Comparison of ENCODE assay signal across 9 cellular contexts in the genomic region with DNA sequence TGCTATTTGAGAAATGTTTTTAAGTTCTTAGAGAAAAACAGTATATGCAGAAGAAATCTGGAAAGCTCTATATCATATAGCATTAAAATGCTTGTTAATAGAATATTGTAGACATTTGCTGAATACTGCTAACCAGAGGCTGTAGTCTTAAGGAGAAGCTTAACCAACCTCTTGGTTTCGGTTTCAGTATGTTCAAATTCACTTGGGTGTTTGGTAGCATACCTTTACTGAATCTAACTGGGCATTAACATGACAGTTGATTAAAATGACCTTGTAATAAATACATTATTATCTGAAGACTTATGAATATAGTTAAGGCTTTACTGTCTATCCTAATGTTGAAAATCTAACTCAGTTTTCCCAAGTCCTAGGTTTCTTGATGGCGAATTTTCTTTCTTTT. TPM values are rescaled to one million over a fixed set of nuclear protein-coding genes. Genes with fewer than 3 reads are reported as not detected.
DNase-seq lines count a peak whose midpoint lies in the region; ATAC-seq, FAIRE-seq and TF ChIP-seq lines count a peak whose summit lies in the region.
"Had no signal": no experiment of that assay in that cellular context is flagged by ENCODE, and none has a peak within 500 bp of the region (broad histone marks: within the 10 kb centered on the region; RNA-seq: fewer than 3 reads in every experiment).

No MANE protein-coding gene starts in this region.

- CTCF ChIA-PET in GM12878 (lab: Yijun Ruan, JAX): interaction anchor here (1.0 to 1.2 kb wide), 3 partner anchors 20 to 235 kb away, joined by 3 read pairs; no protein-coding TSS in a partner anchor

- peak overlapping the region; percentile 70 for H3K4me3 Mint-ChIP-seq in activated CD4-positive, alpha-beta T cell treated with anti-CD3 and anti-CD28 coated beads, Interleukin-2, amount 10 ng/mL, durations not matched to agents 24 days and 14 days

- no peak for FAIRE-seq in GM12878 (lab: Jason Lieb, UNC)

- in situ Hi-C loops in GM12878 (cut with MboI): no loop called here

- H3K4me1 ChIP-seq in GM12878 (ENCODE audit: control insufficient read depth, insufficient read depth, low read length) (no peaks in the 10 kb centered on the region; the same call in none of the 2 replicates), stomach (peaks cover 19 to 66% (median 46%) of the 10 kb centered on the region in 4 donors)

- H3K9ac ChIP-seq in GM12878 (ENCODE audit: control insufficient read depth, insufficient read depth, low read length): no peak overlapping the region

- RAD21 ChIA-PET in GM12878 (lab: Charles Lee; ENCODE audit: unreplicated experiment): interaction anchor here (0.9 to 1.4 kb wide), 4 partner anchors 10 to 261 kb away, joined by 3 to 4 read pairs (median 3); a partner anchor contains a TSS

- POLR2A ChIA-PET in GM12878 (lab: Charles Lee): interaction anchor here (0.6 kb wide), 1 partner anchor 91 kb away, joined by 7 read pairs; a partner anchor contains a TSS

- H3K27me3 Mint-ChIP-seq in activated CD4-positive, alpha-beta T cell treated with anti-CD3 and anti-CD28 coated beads, Interleukin-2, amount 10 ng/mL, durations not matched to agents 24 days and 14 days: no peaks in the 10 kb centered on the region

- peaks cover 41% of the 10 kb centered on the region for H3K4me1 Mint-ChIP-seq in activated CD4-positive, alpha-beta T cell treated with anti-CD3 and anti-CD28 coated beads, Interleukin-2, amount 10 ng/mL, durations not matched to agents 24 days and 14 days

- TF ChIP-seq RAD21 in GM12878 (IDR thresholded peaks at IDR 0.05; ENCODE audit: insufficient read depth, low read depth, low read length): no peak

- H3K36me3 Mint-ChIP-seq in activated CD4-positive, alpha-beta T cell treated with anti-CD3 and anti-CD28 coated beads, Interleukin-2, amount 10 ng/mL, durations not matched to agents 24 days and 14 days (ENCODE audit: low read depth): peaks cover 69% of the 10 kb centered on the region

- H3K27me3 ChIP-seq in GM12878 (replicated peaks in 1 of 2; ENCODE audit: control insufficient read depth in 2 of 2, insufficient read depth in 2 of 2, low read length in 1 of 2): no peaks in the 10 kb centered on the region
- no peaks in the 10 kb centered on the region for H3K27me3 ChIP-seq in stomach
- H3K27me3 ChIP-seq: cardiac muscle cell had no signal

- 11% methylated on average over 2 of the region's 2 CpGs for WGBS in GM12878 (ENCODE audit: insufficient coverage, insufficient replicate concordance, low lambda C conversion rate, missing lambda C conversion rate)
- 70 to 76% (median 75%) methylated on average over 2 of the region's 2 CpGs for WGBS in stomach, 5 donors

- DNase-seq in activated CD4-positive, alpha-beta T cell treated with anti-CD3 and anti-CD28 coated beads, Interleukin-2, amount 10 ng/mL, durations not matched to agents 24 days and 14 days: peak; percentile 62
- no peak for DNase-seq in activated CD4-positive, alpha-beta T cell treated with anti-CD3 and anti-CD28 coated beads for 48 hours
- no peak for DNase-seq in GM12878 (ENCODE audit: low read depth, low spot score)
- DNase-seq in stomach: no peak
- no peak for DNase-seq in NCI-H1436 treated with DMSO at 0.1 percent for 48 hours (lab: John Stamatoyannopoulos, UW)
- DNase-seq in OCI-M2 (lab: John Stamatoyannopoulos, UW; ENCODE audit: unreplicated experiment): no peak
- DNase-seq in left colon: no peak

- no peak overlapping the region for H2AFZ ChIP-seq in GM12878 (ENCODE audit: control insufficient read depth, low read depth, low read length)

- SMC1A ChIA-PET in GM12878 (lab: Charles Lee; ENCODE audit: uncharacterized antibody, unreplicated experiment): interaction anchor here (0.6 to 3.8 kb wide), 8 partner anchors 11 to 295 kb away, joined by 3 to 19 read pairs (median 4); no protein-coding TSS in a partner anchor

- peaks cover 2% of the 10 kb centered on the region for H4K20me1 ChIP-seq in GM12878 (ENCODE audit: control insufficient read depth, insufficient read depth)

- no peaks in the 10 kb centered on the region for H3K9me3 Mint-ChIP-seq in activated CD4-positive, alpha-beta T cell treated with anti-CD3 and anti-CD28 coated beads, Interleukin-2, amount 10 ng/mL, durations not matched to agents 24 days and 14 days

- peak overlapping the region; percentile 92 for H3K4me2 ChIP-seq in GM12878 (ENCODE audit: control insufficient read depth, insufficient read depth)

- H3K79me2 ChIP-seq in GM12878 (ENCODE audit: control insufficient read depth, insufficient read depth, low read length): peaks cover 83% of the 10 kb centered on the region

- peak; percentile 52 for ATAC-seq in HG03196 (IDR thresholded peaks at IDR 0.05; ENCODE audit: unreplicated experiment)
- peak; percentile 67 for ATAC-seq in GM12878
- no peak for ATAC-seq in left colon

- no peak for TF ChIP-seq EP300 in GM12878 (IDR thresholded peaks at IDR 0.05; ENCODE audit: borderline replicate concordance in 1 of 2, control insufficient read depth in 1 of 2, low read depth in 2 of 2, low read length in 2 of 2)
- no peak for TF ChIP-seq EP300 in stomach (IDR thresholded peaks at IDR 0.05)

- intact Hi-C loops in activated CD4-positive, alpha-beta T cell treated with anti-CD3 and anti-CD28 coated beads, Interleukin-2, amount 10 ng/mL, durations not matched to agents 24 days and 14 days (cut with micrococcal nuclease): loop anchor here (1.0 kb wide), 1 partner anchor 8 kb away; no protein-coding TSS in a partner anchor
- intact Hi-C loops in GM12878 (cut with micrococcal nuclease; ENCODE audit: unreplicated experiment) (no loop called here), stomach (cut with DNase I; ENCODE audit: low total_unique reads) (no loop called here), left colon (cut with DNase I, micrococcal nuclease) (no loop called here)

- peaks cover 4 to 43% of the 10 kb centered on the region in 2 experiments for H3K36me3 ChIP-seq in GM12878 (ENCODE audit: control insufficient read depth in 2 of 2, insufficient read depth in 2 of 2, low read length in 1 of 2)
- H3K36me3 ChIP-seq in stomach: peaks cover 15 to 41% (median 38%) of the 10 kb centered on the region in 4 donors

- H3K4me3 ChIP-seq in GM12878 (peak overlapping the region; percentile 98), stomach (no peak overlapping the region)
- H3K4me3 ChIP-seq: cardiac muscle cell had no signal

- H3K9me3 ChIP-seq in GM12878 (replicated peaks; ENCODE audit: control insufficient read depth, insufficient read depth, low read length) (no peaks in the 10 kb centered on the region; the same call in 1 of the 3 replicates), stomach (no peaks in the 10 kb centered on the region)

- peak overlapping the region; percentile 41 for H3K27ac Mint-ChIP-seq in activated CD4-positive, alpha-beta T cell treated with anti-CD3 and anti-CD28 coated beads, Interleukin-2, amount 10 ng/mL, durations not matched to agents 24 days and 14 days

- BruUV-seq in GM12878 (replicated peaks; lab: Mats Ljungman, UMichigan): no TSS peak

- TF ChIP-seq CTCF in GM12878 (IDR thresholded peaks at IDR 0.05 in 2 of 3, conservative IDR thresholded peaks at IDR 0.05 in 1 of 3; ENCODE audit: control insufficient read depth in 2 of 3, extremely low read depth in 1 of 3, insufficient read depth in 1 of 3, low read depth in 3 of 3, low read length in 3 of 3): no peak
- TF ChIP-seq CTCF in stomach (IDR thresholded peaks at IDR 0.05): no peak

- no peak for TF ChIP-seq POLR2A in GM12878 (IDR thresholded peaks at IDR 0.05; ENCODE audit: low read depth, low read length)
- no peak for TF ChIP-seq POLR2A in stomach (IDR thresholded peaks at IDR 0.05)

- no peak overlapping the region for H3K27ac ChIP-seq in GM12878 (ENCODE audit: control insufficient read depth, insufficient read depth)
- peak overlapping the region in 3 of 5 donors; percentile 9 to 99 (median 49) for H3K27ac ChIP-seq in stomach
- H3K27ac ChIP-seq: cardiac muscle cell had no signal

RNA-seq across cellular contexts. Expression of a gene that starts 5.4 kb away (rescaled TPM):
- total RNA-seq in activated CD4-positive, alpha-beta T cell treated with anti-CD3 and anti-CD28 coated beads, Interleukin-2, amount 10 ng/mL, durations not matched to agents 24 days and 14 days: 61.0 and 65.1 TPM in 2 replicates
- total RNA-seq in GM12878 (2013; cell fraction: nucleolus; rRNA removed): 240 TPM in 2 replicates
- 43.2 and 51.2 TPM in 2 replicates for total RNA-seq in GM12878 (2014; rRNA removed)
- 65.4 and 68.4 TPM in 2 replicates for total RNA-seq in GM12878 (2014; rRNA removed; fragmentation: Illumina TruSeq; extraction: Trizol)
- 56.2 and 59.2 TPM in 2 replicates for total RNA-seq in GM12878 (2021)
- 22.5 TPM for polyA plus RNA-seq in GM12878 (2011; ENCODE audit: low read depth)
- polyA plus RNA-seq in GM12878 (2011; rRNA removed): 90.4 and 129 TPM in 2 replicates
- polyA plus RNA-seq in GM12878 (2011; cell fraction: cytosol; rRNA removed): 48.7 and 66.2 TPM in 2 replicates
- 174 and 185 TPM in 2 replicates for polyA plus RNA-seq in GM12878 (2011; cell fraction: nucleus; rRNA removed)
- polyA plus RNA-seq in GM12878 (2012): 43.7 and 50.5 TPM in 2 replicates
- 52.8 and 60.5 TPM in 2 replicates for polyA plus RNA-seq in GM12878 (2014; fragmentation: Illumina TruSeq; extraction: Trizol)
- 10 to 100 TPM in 1 of 2 experiments, 1 to 10 TPM in 1; 9.2 to 10.1 TPM for polyA plus RNA-seq in GM12878 (2014; fragmentation: Nextera tagmentation; extraction: Ambion mirVana)
- 58.3 and 60.7 TPM in 2 replicates for polyA plus RNA-seq in GM12878 (2014; rRNA removed)
- polyA plus RNA-seq in GM12878 (2016; fragmentation: Nextera tagmentation; extraction: Ambion mirVana): 10 to 100 TPM; 20.9 to 22.8 TPM
- polyA minus RNA-seq in GM12878 (2011; rRNA and poly(A)+ RNA removed): 69.5 and 93.1 TPM in 2 replicates
- polyA minus RNA-seq in GM12878 (2011; cell fraction: cytosol; rRNA and poly(A)+ RNA removed): 17.2 and 34.0 TPM in 2 replicates
- polyA minus RNA-seq in GM12878 (2011; cell fraction: nucleus; rRNA and poly(A)+ RNA removed): 150 and 205 TPM in 2 replicates
- total RNA-seq in stomach: 10 to 100 TPM; 58.0 to 87.2 (median 75.9) TPM
- polyA plus RNA-seq in stomach: 10 to 100 TPM; 10.1 to 25.4 (median 12.8) TPM
- total RNA-seq in left colon: 10 to 100 TPM; 50.7 to 52.0 TPM

RNA-seq across cellular contexts. Expression of a gene that starts 31.1 kb away (rescaled TPM):
- 4.0 and 4.1 TPM in 2 replicates for total RNA-seq in activated CD4-positive, alpha-beta T cell treated with anti-CD3 and anti-CD28 coated beads, Interleukin-2, amount 10 ng/mL, durations not matched to agents 24 days and 14 days
- total RNA-seq in GM12878 (2013; cell fraction: nucleolus; rRNA removed): 3.8 and 4.2 TPM in 2 replicates
- total RNA-seq in GM12878 (2014; rRNA removed) (1.7 and 1.9 TPM in 2 replicates), GM12878 (2014; rRNA removed; fragmentation: Illumina TruSeq; extraction: Trizol) (1.4 and 1.5 TPM in 2 replicates), GM12878 (2021) (1.4 and 2.9 TPM in 2 replicates), stomach (10 to 100 TPM in 2 of 5 donors, 1 to 10 TPM in 2, under 1 TPM in 1; 0.87 to 21.0 (median 5.4) TPM), left colon (1 to 10 TPM; 7.2 to 8.6 TPM)
- polyA plus RNA-seq in GM12878 (2011; ENCODE audit: low read depth): 1.3 TPM
- polyA plus RNA-seq in GM12878 (2011; rRNA removed) (2.2 and 2.5 TPM in 2 replicates), GM12878 (2014; fragmentation: Illumina TruSeq; extraction: Trizol) (1.7 and 2.2 TPM in 2 replicates), GM12878 (2014; fragmentation: Nextera tagmentation; extraction: Ambion mirVana) (1 to 10 TPM in 1 of 2 experiments, under 1 TPM in 1; 0.68 to 2.0 TPM), GM12878 (2014; rRNA removed) (1.5 and 1.8 TPM in 2 replicates), GM12878 (2016; fragmentation: Nextera tagmentation; extraction: Ambion mirVana) (1 to 10 TPM; 3.0 to 3.2 TPM), stomach (1 to 10 TPM; 4.5 to 6.1 (median 4.5) TPM)
- 0.90 and 1.4 TPM in 2 replicates for polyA plus RNA-seq in GM12878 (2011; cell fraction: cytosol; rRNA removed)
- 1.2 TPM in 2 replicates for polyA plus RNA-seq in GM12878 (2011; cell fraction: nucleus; rRNA removed)
- 1.7 TPM in 2 replicates for polyA plus RNA-seq in GM12878 (2012)
- 1.5 and 3.3 TPM in 2 replicates for polyA minus RNA-seq in GM12878 (2011; rRNA and poly(A)+ RNA removed)
- 0.83 and 1.7 TPM in 2 replicates for polyA minus RNA-seq in GM12878 (2011; cell fraction: cytosol; rRNA and poly(A)+ RNA removed)
- polyA minus RNA-seq in GM12878 (2011; cell fraction: nucleus; rRNA and poly(A)+ RNA removed): 0.73 and 1.4 TPM in 2 replicates
